ENCODE assay signal across 21 cellular contexts in the genomic region with DNA sequence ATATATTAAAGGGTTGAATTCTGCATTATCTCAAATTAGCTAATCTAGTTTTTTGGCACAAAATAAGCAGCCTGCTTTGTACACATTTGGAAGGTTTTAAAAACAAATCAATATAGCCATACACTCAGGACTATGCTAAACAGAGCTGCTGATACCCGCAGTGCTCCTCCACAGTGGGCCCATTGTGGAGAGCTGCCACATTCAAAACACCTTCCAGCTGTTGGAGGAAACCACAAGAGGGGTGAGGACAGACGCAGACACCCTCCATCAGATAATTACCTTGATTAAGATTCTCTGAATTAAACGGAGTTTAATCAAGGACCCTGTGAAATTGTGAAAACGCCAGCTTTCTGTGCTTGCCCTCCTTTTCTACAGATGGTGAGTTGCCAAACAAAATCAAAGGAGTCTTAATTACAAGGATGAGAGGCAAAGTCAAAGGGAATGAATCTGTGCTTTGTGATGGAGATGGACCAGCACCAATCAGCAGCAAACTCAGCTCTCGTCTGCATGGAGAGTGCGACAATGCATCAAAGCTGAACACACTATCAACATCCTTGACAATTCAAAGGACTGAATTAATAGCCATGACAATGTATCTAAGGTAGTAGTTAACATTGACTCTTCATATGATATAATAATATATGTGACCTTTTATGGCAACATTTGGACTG.
"Had no signal": no experiment of that assay in that cellular context is flagged by ENCODE, and none has a peak within 500 bp of the region (broad histone marks: within the 10 kb centered on the region; RNA-seq: fewer than 3 reads in every experiment).

No MANE protein-coding gene starts in this region.

- H3K4me1 Mint-ChIP-seq: activated B cell treated with CpG ODN at 0.5 μM for 24 hours; activated naive CD8-positive, alpha-beta T cell treated with anti-CD3 and anti-CD28 coated beads, Interleukin-2, amount 10 ng/mL, durations not matched to agents 7 days and 5 days; naive thymus-derived CD8-positive, alpha-beta T cell had no signal

- H3K4me1 ChIP-seq: body of pancreas, esophagus squamous epithelium, pancreas, right lobe of liver, stomach had no signal

- H3K9me3 Mint-ChIP-seq: type B pancreatic cell had no signal

- H3K9me3 ChIP-seq: body of pancreas, esophagus squamous epithelium, neutrophil, pancreas, right lobe of liver, stomach had no signal

- H3K27me3 ChIP-seq: body of pancreas, esophagus squamous epithelium, neutrophil, pancreas, right lobe of liver, stomach had no signal

- H3K4me3 ChIP-seq: body of pancreas, esophagus squamous epithelium, pancreas, right lobe of liver, stomach had no signal

- ATAC-seq: body of pancreas; effector memory CD8-positive, alpha-beta T cell; left ventricle myocardium superior; naive thymus-derived CD8-positive, alpha-beta T cell; pancreas; right lobe of liver had no signal

- H3K36me3 Mint-ChIP-seq: activated CD4-positive, alpha-beta memory T cell treated with anti-CD3 and anti-CD28 coated beads for 36 hours; activated naive CD8-positive, alpha-beta T cell treated with anti-CD3 and anti-CD28 coated beads, Interleukin-2, amount 10 ng/mL, durations not matched to agents 7 days and 5 days; type B pancreatic cell had no signal

- H3K27ac ChIP-seq: body of pancreas, esophagus squamous epithelium, neutrophil, pancreas, right lobe of liver, stomach had no signal

- H3K27me3 Mint-ChIP-seq: activated B cell treated with CpG ODN at 0.5 μM for 24 hours; activated CD4-positive, alpha-beta memory T cell treated with anti-CD3 and anti-CD28 coated beads for 36 hours; activated naive CD8-positive, alpha-beta T cell treated with anti-CD3 and anti-CD28 coated beads, Interleukin-2, amount 10 ng/mL, durations not matched to agents 7 days and 5 days; activated T-cell treated with anti-CD3 and anti-CD28 coated beads, Interleukin-2, amount 50 U/mL, for 24 hours; effector memory CD8-positive, alpha-beta T cell; naive thymus-derived CD8-positive, alpha-beta T cell; type B pancreatic cell had no signal

- H3K4me3 Mint-ChIP-seq: activated B cell treated with CpG ODN at 0.5 μM for 24 hours; activated CD4-positive, alpha-beta memory T cell treated with anti-CD3 and anti-CD28 coated beads for 36 hours; activated naive CD8-positive, alpha-beta T cell treated with anti-CD3 and anti-CD28 coated beads, Interleukin-2, amount 10 ng/mL, durations not matched to agents 7 days and 5 days; activated T-cell treated with anti-CD3 and anti-CD28 coated beads, Interleukin-2, amount 50 U/mL, for 24 hours; effector memory CD8-positive, alpha-beta T cell; naive thymus-derived CD8-positive, alpha-beta T cell; type B pancreatic cell had no signal

- H3K27ac Mint-ChIP-seq: activated B cell treated with CpG ODN at 0.5 μM for 24 hours; activated CD4-positive, alpha-beta memory T cell treated with anti-CD3 and anti-CD28 coated beads for 36 hours; activated naive CD8-positive, alpha-beta T cell treated with anti-CD3 and anti-CD28 coated beads, Interleukin-2, amount 10 ng/mL, durations not matched to agents 7 days and 5 days; activated T-cell treated with anti-CD3 and anti-CD28 coated beads, Interleukin-2, amount 50 U/mL, for 24 hours; activated T-helper 2 cell treated with anti-CD3 and anti-CD28 coated beads, Interferon-gamma antibody, Interleukin-2, Interleukin-4, amounts not matched to agents 10 μg/mL and 5 μg/mL and 100 μg/mL, durations not matched to agents 14 hours and 24 hours and 36 hours; effector memory CD8-positive, alpha-beta T cell; naive thymus-derived CD8-positive, alpha-beta T cell; type B pancreatic cell had no signal

- H3K36me3 ChIP-seq: esophagus squamous epithelium, neutrophil, pancreas, right lobe of liver, stomach had no signal

- DNase-seq: activated B cell treated with CpG ODN at 0.5 μM for 24 hours; activated CD4-positive, alpha-beta memory T cell treated with anti-CD3 and anti-CD28 coated beads for 36 hours; activated CD4-positive, alpha-beta T cell treated with anti-CD3 and anti-CD28 coated beads for 4 hours; activated naive CD4-positive, alpha-beta T cell treated with Interleukin-2 at 50 U/mL for 16 hours; activated naive CD8-positive, alpha-beta T cell treated with anti-CD3 and anti-CD28 coated beads, Interleukin-2, amount 10 ng/mL, durations not matched to agents 7 days and 5 days; activated T-cell treated with anti-CD3 and anti-CD28 coated beads, Interleukin-2, amount 50 U/mL, for 24 hours; body of pancreas; caudate nucleus; effector memory CD8-positive, alpha-beta T cell; esophagus squamous epithelium; left ventricle myocardium superior; mesenchymal stem cell; naive thymus-derived CD8-positive, alpha-beta T cell; pancreas; right lobe of liver; small intestine; stimulated activated CD4-positive, alpha-beta T cell treated with anti-CD3 and anti-CD28 coated beads, Interleukin-4, amount 100 ng/mL, for 1 hour; stomach had no signal
